Comparison of ENCODE assay signal across 18 cellular contexts in genomic region chr1:3158329-3158728, GRCh38.
DNase-seq lines count a peak whose midpoint lies in the region; ATAC-seq, FAIRE-seq and TF ChIP-seq lines count a peak whose summit lies in the region.
"Had no signal": no experiment of that assay in that cellular context is flagged by ENCODE, and none has a peak within 500 bp of the region (broad histone marks: within the 10 kb centered on the region; RNA-seq: fewer than 3 reads in every experiment).

No MANE protein-coding gene starts in this region.

- WGBS in HepG2 (ENCODE audit: low lambda C conversion rate) = 75% methylated on average over 4 of the region's 4 CpGs
- whole genome bisulfite sequencing in right lobe of liver (ENCODE audit: insufficient coverage, low coverage, low lambda C conversion rate, missing lambda C conversion rate) = 68% methylated on average over 4 of the region's 4 CpGs
- WGBS in H1 (ENCODE audit: extremely low coverage in 1 of 2, insufficient coverage in 1 of 2, insufficient read length in 1 of 2, insufficient replicate concordance in 2 of 2, low coverage in 1 of 2, low lambda C conversion rate in 2 of 2, missing lambda C conversion rate in 1 of 2), 2 experiments = 98% methylated on average over 4 of the region's 4 CpGs; no CpG with 5 or more reads in 1 of the 2 experiments

- no peak overlapping the region for H2AK5ac ChIP-seq in H1 (ENCODE audit: low read depth, low read length)

- in situ Hi-C loops in HepG2 (cut with HindIII; ENCODE audit: extremely low pct_ligation_motif_present, low pct_unique_long_range_greater_than_20kb) = no loop called here

- H3K14ac ChIP-seq in H1 (ENCODE audit: insufficient read length) = no peak overlapping the region

- H2BK15ac ChIP-seq in H1 (ENCODE audit: low read length) = no peak overlapping the region

- H3K9me3 ChIP-seq in HepG2 (ENCODE audit: low read length) (no peaks in the 10 kb centered on the region), right lobe of liver (no peaks in the 10 kb centered on the region), H1 (ENCODE audit: insufficient read depth in 2 of 2, low read depth in 1 of 2, low read length in 1 of 2) (no peaks in the 10 kb centered on the region), right atrium auricular region (no peaks in the 10 kb centered on the region)

- H2BK20ac ChIP-seq in H1 (ENCODE audit: low read length) = no peak overlapping the region

- H3K4me1 ChIP-seq in HepG2 (ENCODE audit: insufficient read depth, low read length) = no peaks in the 10 kb centered on the region
- no peaks in the 10 kb centered on the region for H3K4me1 ChIP-seq in right lobe of liver
- no peaks in the 10 kb centered on the region for H3K4me1 ChIP-seq in H1 (replicated peaks in 1 of 4; ENCODE audit: control insufficient read depth in 3 of 4, insufficient read depth in 4 of 4, low read length in 3 of 4)
- no peaks in the 10 kb centered on the region for H3K4me1 ChIP-seq in right atrium auricular region

- H4K5ac ChIP-seq in H1 (ENCODE audit: insufficient read length, low read depth, low read length) = no peak overlapping the region

- H3K9ac ChIP-seq in HepG2 (ENCODE audit: insufficient read depth, low read depth, low read length) (no peak overlapping the region), H1 (replicated peaks in 1 of 4; ENCODE audit: extremely low read depth in 1 of 4, low read depth in 3 of 4, low read length in 3 of 4) (no peak overlapping the region)

- no peak for TF ChIP-seq EP300 in HepG2 (IDR thresholded peaks at IDR 0.05; ENCODE audit: low read depth in 2 of 2, low read length in 2 of 2)
- TF ChIP-seq EP300 in HepG2 (CRISPR knock-in tag; IDR thresholded peaks at IDR 0.05; ENCODE audit: borderline replicate concordance) = no peak
- no peak for TF ChIP-seq EP300 in H1 (IDR thresholded peaks at IDR 0.05; ENCODE audit: borderline replicate concordance in 1 of 2, low read depth in 2 of 2, low read length in 2 of 2)

- H3K18ac ChIP-seq in H1 (ENCODE audit: extremely low read depth, low read length) = no peak overlapping the region

- no peaks in the 10 kb centered on the region for H3K23me2 ChIP-seq in H1 (ENCODE audit: low read depth, low read length)

- no peak overlapping the region for H4K91ac ChIP-seq in H1 (replicated peaks; ENCODE audit: insufficient read length, low read length)

- no peak overlapping the region for H2BK12ac ChIP-seq in H1 (ENCODE audit: low read depth, low read length)

- TF ChIP-seq CTCF in HepG2 (CRISPR knock-in tag; IDR thresholded peaks at IDR 0.05) (no peak), right lobe of liver (IDR thresholded peaks at IDR 0.05) (no peak), H1 (IDR thresholded peaks at IDR 0.05; ENCODE audit: control extremely low read depth in 1 of 3, insufficient read depth in 1 of 3, low read depth in 1 of 3, low read length in 3 of 3) (no peak), right atrium auricular region (IDR thresholded peaks at IDR 0.05) (no peak)

- H3K23ac ChIP-seq in H1 (ENCODE audit: insufficient read length) = no peak overlapping the region

- H2AFZ ChIP-seq in HepG2 (ENCODE audit: low read length) = no peak overlapping the region
- H2AFZ ChIP-seq in H1 (ENCODE audit: low read length) = no peak overlapping the region

- FAIRE-seq in HepG2 (lab: Jason Lieb, UNC) (no peak), H1 (lab: Jason Lieb, UNC) (no peak)

- H3K27me3 ChIP-seq in HepG2 (ENCODE audit: control insufficient read depth in 1 of 2, insufficient read depth in 2 of 2, low read length in 2 of 2) (no peaks in the 10 kb centered on the region), right lobe of liver (no peaks in the 10 kb centered on the region), H1 (replicated peaks in 1 of 4; ENCODE audit: control insufficient read depth in 3 of 4, extremely low read depth in 1 of 4, insufficient read depth in 3 of 4, low read length in 3 of 4) (0 out of 7 replicates have a peak, but pooled peaks cover 0 to 2% (median 0%) of the 10 kb centered on the region in 4 experiments), right atrium auricular region (no peaks in the 10 kb centered on the region)

- H4K20me1 ChIP-seq in HepG2 (ENCODE audit: insufficient read depth, low read length) = 0 out of 2 replicates have a peak, but pooled peaks cover 3% of the 10 kb centered on the region
- peaks cover 0 to 2% of the 10 kb centered on the region in 2 experiments for H4K20me1 ChIP-seq in H1 (replicated peaks in 1 of 2; ENCODE audit: control insufficient read depth in 1 of 2, insufficient read depth in 2 of 2, low read length in 2 of 2)

- CTCF ChIA-PET in HepG2 (lab: Yijun Ruan, JAX; ENCODE audit: low intra/inter-chr PET ratio, low total read pairs) = no interaction called here
- CTCF ChIA-PET in H1 (lab: Charles Lee; ENCODE audit: partially characterized antibody) = interaction anchor here (1.0 kb wide), 1 partner anchor 22 kb away, joined by 3 read pairs; no protein-coding TSS in a partner anchor

- H3K56ac ChIP-seq in H1 (replicated peaks; ENCODE audit: insufficient read length, low read depth, low read length) = no peak overlapping the region

- H3K27ac ChIP-seq in HepG2 (ENCODE audit: extremely low read length, insufficient read depth, low read length) = no peak overlapping the region
- H3K27ac ChIP-seq in right lobe of liver = no peak overlapping the region
- H3K27ac ChIP-seq in H1 (ENCODE audit: low read depth, low read length) = no peak overlapping the region
- H3K27ac ChIP-seq in right atrium auricular region = no peak overlapping the region
- H3K27ac ChIP-seq: 22Rv1, HL-60 had no signal

- no peak overlapping the region for H3K4ac ChIP-seq in H1 (replicated peaks; ENCODE audit: insufficient read length, low read depth, low read length)

- TF ChIP-seq POLR2A in HepG2 (IDR thresholded peaks at IDR 0.05; ENCODE audit: insufficient read depth in 1 of 2, low read depth in 2 of 2, low read length in 2 of 2) (no peak), right lobe of liver (IDR thresholded peaks at IDR 0.05) (no peak), H1 (IDR thresholded peaks at IDR 0.05; ENCODE audit: control extremely low read depth in 1 of 2, low read depth in 2 of 2, low read length in 2 of 2) (no peak)

- no peak overlapping the region for H2BK120ac ChIP-seq in H1 (replicated peaks; ENCODE audit: low read depth, low read length)

- H3K79me1 ChIP-seq in H1 (ENCODE audit: low read depth, low read length) = no peaks in the 10 kb centered on the region

- TF ChIP-seq RAD21 in HepG2 (CRISPR knock-in tag; IDR thresholded peaks at IDR 0.05) (no peak), H1 (IDR thresholded peaks at IDR 0.05 in 1 of 2, conservative IDR thresholded peaks at IDR 0.05 in 1 of 2; ENCODE audit: low read depth in 2 of 2, low read length in 2 of 2) (no peak)

- no peak for ATAC-seq in HepG2
- no peak for ATAC-seq in right lobe of liver
- no peak for ATAC-seq in HG03039 (IDR thresholded peaks at IDR 0.05; ENCODE audit: unreplicated experiment)

- POLR2A ChIA-PET in HepG2 (lab: Yijun Ruan, JAX) = no interaction called here
- POLR2A ChIA-PET in H1 (lab: Charles Lee; ENCODE audit: partially characterized antibody) = no interaction called here

- H3K36me3 ChIP-seq in HepG2 (replicated peaks in 1 of 2; ENCODE audit: control insufficient read depth in 1 of 2, insufficient read depth in 2 of 2, low read length in 2 of 2) (no peaks in the 10 kb centered on the region), right lobe of liver (no peaks in the 10 kb centered on the region), H1 (ENCODE audit: control insufficient read depth in 2 of 4, insufficient read depth in 4 of 4, low read length in 3 of 4) (no peaks in the 10 kb centered on the region), right atrium auricular region (no peaks in the 10 kb centered on the region)

- H2BK5ac ChIP-seq in H1 (ENCODE audit: low read depth, low read length) = no peak overlapping the region

- no peaks in the 10 kb centered on the region for H3K79me2 ChIP-seq in HepG2 (ENCODE audit: insufficient read depth, low read length)
- no peaks in the 10 kb centered on the region for H3K79me2 ChIP-seq in H1 (ENCODE audit: control insufficient read depth in 1 of 2, insufficient read depth in 2 of 2, low read length in 2 of 2)

- no TSS peak for BruUV-seq in HepG2 (replicated peaks; lab: Mats Ljungman, UMichigan)

- no peak overlapping the region for H4K8ac ChIP-seq in H1 (ENCODE audit: extremely low read depth, insufficient read depth, low read length)

- no peak overlapping the region for H3K4me2 ChIP-seq in HepG2 (ENCODE audit: low read depth, low read length)
- no peak overlapping the region for H3K4me2 ChIP-seq in H1 (ENCODE audit: insufficient read depth in 1 of 2, low read depth in 2 of 2, low read length in 2 of 2)

- intact Hi-C loops in HepG2 (cut with micrococcal nuclease; ENCODE audit: unreplicated experiment) (no loop called here), right lobe of liver (cut with DNase I) (no loop called here)

- H3K4me3 ChIP-seq in HepG2 (replicated peaks in 1 of 3; ENCODE audit: insufficient read depth in 1 of 3, low read depth in 2 of 3, low read length in 3 of 3) (no peak overlapping the region), right lobe of liver (no peak overlapping the region), H1 (ENCODE audit: extremely low read depth in 1 of 4, insufficient read depth in 2 of 4, low read depth in 3 of 4, low read length in 4 of 4) (no peak overlapping the region), right atrium auricular region (no peak overlapping the region)

- DNase-seq in HepG2 (ENCODE audit: low spot score) (no peak), right lobe of liver (no peak), OCI-M1 (lab: John Stamatoyannopoulos, UW) (peak; percentile 4), H1 (ENCODE audit: low read depth in 1 of 2, low spot score in 2 of 2) (no peak), right atrium auricular region (ENCODE audit: low spot score) (no peak), AG20443 (ENCODE audit: low spot score) (no peak)
- DNase-seq: ACHN; AML-193; CD4-positive, alpha-beta memory T cell; DMS153; DMS79; GOT3; H9; Kasumi-1; KG1 had no signal

TF ChIP-seq in HepG2, 621 proteins besides CTCF, POLR2A, EP300 and RAD21 (continues in another document):
- TF ChIP-seq, protein P1, sequence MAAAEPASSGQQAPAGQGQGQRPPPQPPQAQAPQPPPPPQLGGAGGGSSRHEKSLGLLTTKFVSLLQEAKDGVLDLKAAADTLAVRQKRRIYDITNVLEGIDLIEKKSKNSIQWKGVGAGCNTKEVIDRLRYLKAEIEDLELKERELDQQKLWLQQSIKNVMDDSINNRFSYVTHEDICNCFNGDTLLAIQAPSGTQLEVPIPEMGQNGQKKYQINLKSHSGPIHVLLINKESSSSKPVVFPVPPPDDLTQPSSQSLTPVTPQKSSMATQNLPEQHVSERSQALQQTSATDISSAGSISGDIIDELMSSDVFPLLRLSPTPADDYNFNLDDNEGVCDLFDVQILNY (CRISPR knock-in tag; conservative IDR thresholded peaks at IDR 0.05) = no peak

TF ChIP-seq in H1, 55 proteins besides CTCF, POLR2A, EP300 and RAD21:
- TF ChIP-seq BACH1 (IDR thresholded peaks at IDR 0.05; ENCODE audit: low read length) (0 out of 2 replicates have a peak, but pooled peaks have one; percentile 29), HDAC2 (IDR thresholded peaks at IDR 0.05; ENCODE audit: borderline replicate concordance in 1 of 2, low read depth in 2 of 2, low read length in 2 of 2) (no peak)

Comparison
In these comparisons a context has a peak if more than half of its experiments do, and no peak if none do; other contexts are left out.
1. Of the 41 proteins assayed by ChIP-seq in both HepG2 and H1: peak only in HepG2: MAFK; only in H1: none; in both: none; in neither: 40.